12 cellular contexts compared by ENCODE assay signal in the genomic region with DNA sequence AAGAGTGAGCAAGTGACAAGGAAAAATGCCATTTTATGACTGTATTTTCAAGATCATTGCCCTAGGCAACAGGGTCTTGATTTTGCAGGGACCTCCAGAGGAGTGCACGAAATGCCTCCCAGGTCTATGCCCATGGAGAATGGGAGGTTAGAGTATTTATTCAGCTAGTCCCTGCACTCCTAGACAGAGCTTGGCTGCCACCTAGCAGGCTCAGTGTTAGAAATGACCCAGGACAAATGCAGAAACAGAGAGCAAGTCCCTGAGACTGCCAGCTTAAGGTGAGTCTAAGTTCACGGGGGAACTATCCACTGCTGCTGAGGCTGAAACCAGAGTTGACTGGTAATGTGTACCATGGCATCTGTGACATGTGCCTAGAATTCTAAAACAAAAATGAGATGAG.
DNase-seq lines count a peak whose midpoint lies in the region; ATAC-seq and TF ChIP-seq lines count a peak whose summit lies in the region.
"Had no signal": no experiment of that assay in that cellular context is flagged by ENCODE, and none has a peak within 500 bp of the region (broad histone marks: within the 10 kb centered on the region; RNA-seq: fewer than 3 reads in every experiment).

No MANE protein-coding gene starts in this region.

- H3K27me3 ChIP-seq in Caco-2 (replicated peaks; ENCODE audit: control insufficient read depth, insufficient read depth, low read length) (no peaks in the 10 kb centered on the region), vagina (no peaks in the 10 kb centered on the region), left lung (no peaks in the 10 kb centered on the region)

- H3K36me3 ChIP-seq in Caco-2 (ENCODE audit: control insufficient read depth, insufficient read depth, low read length): no peaks in the 10 kb centered on the region
- H3K36me3 ChIP-seq in vagina: no peaks in the 10 kb centered on the region
- no peaks in the 10 kb centered on the region for H3K36me3 ChIP-seq in left lung

- no peak overlapping the region for H3K27ac Mint-ChIP-seq in Caco-2 (ENCODE audit: unreplicated experiment)
- H3K27ac Mint-ChIP-seq in WTC11: no peak overlapping the region

- H3K4me1 ChIP-seq in Caco-2 (peaks cover 10% of the 10 kb centered on the region; the same call in 1 of the 2 replicates), vagina (no peaks in the 10 kb centered on the region), left lung (no peaks in the 10 kb centered on the region)

- BruUV-seq in Caco-2 (replicated peaks; lab: Mats Ljungman, UMichigan): no TSS peak

- DNase-seq in Caco-2 (peak; percentile 22 to 45), HuH-7.5 (ENCODE audit: low spot score) (peak; percentile 12), WTC11 (ENCODE audit: low spot score) (no peak), left kidney (ENCODE audit: low read depth, low spot score) (peak; percentile 79), LoVo (ENCODE audit: low spot score) (no peak), vagina (ENCODE audit: extremely low spot score in 2 of 2) (no peak), ecto neural progenitor cell (ENCODE audit: low spot score) (no peak), left lung (no peak)
- DNase-seq: DND-41; NCI-H1105; PC-9; stimulated activated CD4-positive, alpha-beta T cell treated with anti-CD3 and anti-CD28 coated beads, Interleukin-4, amount 100 ng/mL, for 4 hours had no signal

- no peak for TF ChIP-seq POLR2A in vagina (IDR thresholded peaks at IDR 0.05)

- H3K4me1 Mint-ChIP-seq in Caco-2 (ENCODE audit: low read depth, unreplicated experiment): peaks cover 4% of the 10 kb centered on the region
- H3K4me1 Mint-ChIP-seq in WTC11: no peaks in the 10 kb centered on the region

- CTCF ChIA-PET in Caco-2 (lab: Charles Lee) (no interaction called here), WTC11 (lab: Charles Lee) (interaction anchor here (0.9 to 1.0 kb wide), 3 partner anchors 15 to 1106 kb away, joined by 3 read pairs; no protein-coding TSS in a partner anchor)

- ATAC-seq in WTC11 (peak; percentile 72), left lung (no peak)

- H3K9me3 ChIP-seq in Caco-2 (no peaks in the 10 kb centered on the region), vagina (no peaks in the 10 kb centered on the region), left lung (no peaks in the 10 kb centered on the region)

- H3K4me3 Mint-ChIP-seq in Caco-2 (ENCODE audit: unreplicated experiment): no peak overlapping the region
- H3K4me3 Mint-ChIP-seq in WTC11: no peak overlapping the region

- H3K36me3 Mint-ChIP-seq in Caco-2 (ENCODE audit: insufficient read depth, unreplicated experiment) (no peaks in the 10 kb centered on the region), WTC11 (no peaks in the 10 kb centered on the region)

- H3K4me3 ChIP-seq in Caco-2 (ENCODE audit: low read depth, low read length): no peak overlapping the region
- H3K4me3 ChIP-seq in vagina: no peak overlapping the region
- H3K4me3 ChIP-seq in left lung: no peak overlapping the region
- H3K4me3 ChIP-seq: PC-9 had no signal

- TF ChIP-seq CTCF in Caco-2 (IDR thresholded peaks at IDR 0.05; ENCODE audit: insufficient read depth in 1 of 2, low read depth in 1 of 2, low read length in 1 of 2, severe bottlenecking in 1 of 2, unreplicated experiment in 1 of 2) (peak; percentile 26 to 37), WTC11 (IDR thresholded peaks at IDR 0.05) (no peak), vagina (IDR thresholded peaks at IDR 0.05) (peak in 1 of 3 experiments; percentile 21), left lung (IDR thresholded peaks at IDR 0.05) (no peak)

- POLR2A ChIA-PET in Caco-2 (lab: Charles Lee): no interaction called here
- POLR2A ChIA-PET in WTC11 (lab: Charles Lee): no interaction called here

- intact Hi-C loops in Caco-2 (cut with micrococcal nuclease; ENCODE audit: unreplicated experiment) (loop anchor here (5.0 kb wide), 1 partner anchor 1104 kb away; no protein-coding TSS in a partner anchor), vagina (cut with DNase I) (no loop called here), left lung (cut with DNase I) (no loop called here)

- no peak overlapping the region for H3K27ac ChIP-seq in vagina
- H3K27ac ChIP-seq in left lung: no peak overlapping the region
- H3K27ac ChIP-seq: PC-9 had no signal

- H3K27me3 Mint-ChIP-seq in Caco-2 (ENCODE audit: insufficient read depth, unreplicated experiment): peaks cover 5% of the 10 kb centered on the region
- no peaks in the 10 kb centered on the region for H3K27me3 Mint-ChIP-seq in WTC11 (ENCODE audit: low read depth)

- H3K9me3 Mint-ChIP-seq in Caco-2 (ENCODE audit: unreplicated experiment) (peaks cover 8% of the 10 kb centered on the region), WTC11 (peaks cover 16% of the 10 kb centered on the region)

TF ChIP-seq in WTC11, 78 proteins besides CTCF, POLR2A, EP300 and RAD21:
- TF ChIP-seq, protein P1, sequence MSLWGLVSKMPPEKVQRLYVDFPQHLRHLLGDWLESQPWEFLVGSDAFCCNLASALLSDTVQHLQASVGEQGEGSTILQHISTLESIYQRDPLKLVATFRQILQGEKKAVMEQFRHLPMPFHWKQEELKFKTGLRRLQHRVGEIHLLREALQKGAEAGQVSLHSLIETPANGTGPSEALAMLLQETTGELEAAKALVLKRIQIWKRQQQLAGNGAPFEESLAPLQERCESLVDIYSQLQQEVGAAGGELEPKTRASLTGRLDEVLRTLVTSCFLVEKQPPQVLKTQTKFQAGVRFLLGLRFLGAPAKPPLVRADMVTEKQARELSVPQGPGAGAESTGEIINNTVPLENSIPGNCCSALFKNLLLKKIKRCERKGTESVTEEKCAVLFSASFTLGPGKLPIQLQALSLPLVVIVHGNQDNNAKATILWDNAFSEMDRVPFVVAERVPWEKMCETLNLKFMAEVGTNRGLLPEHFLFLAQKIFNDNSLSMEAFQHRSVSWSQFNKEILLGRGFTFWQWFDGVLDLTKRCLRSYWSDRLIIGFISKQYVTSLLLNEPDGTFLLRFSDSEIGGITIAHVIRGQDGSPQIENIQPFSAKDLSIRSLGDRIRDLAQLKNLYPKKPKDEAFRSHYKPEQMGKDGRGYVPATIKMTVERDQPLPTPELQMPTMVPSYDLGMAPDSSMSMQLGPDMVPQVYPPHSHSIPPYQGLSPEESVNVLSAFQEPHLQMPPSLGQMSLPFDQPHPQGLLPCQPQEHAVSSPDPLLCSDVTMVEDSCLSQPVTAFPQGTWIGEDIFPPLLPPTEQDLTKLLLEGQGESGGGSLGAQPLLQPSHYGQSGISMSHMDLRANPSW (CRISPR knock-in tag; conservative IDR thresholded peaks at IDR 0.05; ENCODE audit: low read depth): no peak
- TF ChIP-seq, protein P2, sequence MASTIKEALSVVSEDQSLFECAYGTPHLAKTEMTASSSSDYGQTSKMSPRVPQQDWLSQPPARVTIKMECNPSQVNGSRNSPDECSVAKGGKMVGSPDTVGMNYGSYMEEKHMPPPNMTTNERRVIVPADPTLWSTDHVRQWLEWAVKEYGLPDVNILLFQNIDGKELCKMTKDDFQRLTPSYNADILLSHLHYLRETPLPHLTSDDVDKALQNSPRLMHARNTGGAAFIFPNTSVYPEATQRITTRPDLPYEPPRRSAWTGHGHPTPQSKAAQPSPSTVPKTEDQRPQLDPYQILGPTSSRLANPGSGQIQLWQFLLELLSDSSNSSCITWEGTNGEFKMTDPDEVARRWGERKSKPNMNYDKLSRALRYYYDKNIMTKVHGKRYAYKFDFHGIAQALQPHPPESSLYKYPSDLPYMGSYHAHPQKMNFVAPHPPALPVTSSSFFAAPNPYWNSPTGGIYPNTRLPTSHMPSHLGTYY (CRISPR knock-in tag; IDR thresholded peaks at IDR 0.05): no peak
- TF ChIP-seq SOX15 (CRISPR knock-in tag; IDR thresholded peaks at IDR 0.05): no peak
- TF ChIP-seq NR3C1 (CRISPR knock-in tag; conservative IDR thresholded peaks at IDR 0.05; ENCODE audit: low read depth): no peak
- TF ChIP-seq, protein P3, sequence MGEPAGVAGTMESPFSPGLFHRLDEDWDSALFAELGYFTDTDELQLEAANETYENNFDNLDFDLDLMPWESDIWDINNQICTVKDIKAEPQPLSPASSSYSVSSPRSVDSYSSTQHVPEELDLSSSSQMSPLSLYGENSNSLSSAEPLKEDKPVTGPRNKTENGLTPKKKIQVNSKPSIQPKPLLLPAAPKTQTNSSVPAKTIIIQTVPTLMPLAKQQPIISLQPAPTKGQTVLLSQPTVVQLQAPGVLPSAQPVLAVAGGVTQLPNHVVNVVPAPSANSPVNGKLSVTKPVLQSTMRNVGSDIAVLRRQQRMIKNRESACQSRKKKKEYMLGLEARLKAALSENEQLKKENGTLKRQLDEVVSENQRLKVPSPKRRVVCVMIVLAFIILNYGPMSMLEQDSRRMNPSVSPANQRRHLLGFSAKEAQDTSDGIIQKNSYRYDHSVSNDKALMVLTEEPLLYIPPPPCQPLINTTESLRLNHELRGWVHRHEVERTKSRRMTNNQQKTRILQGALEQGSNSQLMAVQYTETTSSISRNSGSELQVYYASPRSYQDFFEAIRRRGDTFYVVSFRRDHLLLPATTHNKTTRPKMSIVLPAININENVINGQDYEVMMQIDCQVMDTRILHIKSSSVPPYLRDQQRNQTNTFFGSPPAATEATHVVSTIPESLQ (CRISPR knock-in tag; IDR thresholded peaks at IDR 0.05): no peak
- no peak for TF ChIP-seq ZNF396 (CRISPR knock-in tag; IDR thresholded peaks at IDR 0.05; ENCODE audit: borderline replicate concordance)
TF ChIP-seq in WTC11: peak in this region for 0.

Comparison
In these comparisons a context has a peak if more than half of its experiments do, and no peak if none do; other contexts are left out.
1. DNase-seq: peak in Caco-2 (2 of 2), HuH-7.5 (single experiment) and left kidney (single experiment); none in WTC11 (single experiment), LoVo (single experiment), vagina (0 of 2), ecto neural progenitor cell (single experiment) and left lung (0 of 2).
2. CTCF ChIP-seq: peak in Caco-2 (2 of 2); none in WTC11 (single experiment) and left lung (0 of 2).